ENCODE assay signal across 12 cellular contexts in genomic region chr3:129118745-129119144, GRCh38. TPM values are rescaled to one million over a fixed set of nuclear protein-coding genes. Genes with fewer than 3 reads are reported as not detected.
A peak's percentile ranks its signal among the peaks of the same experiment; 100 is the strongest.
DNase-seq lines count a peak whose midpoint lies in the region; ATAC-seq and TF ChIP-seq lines count a peak whose summit lies in the region.
"Had no signal": no experiment of that assay in that cellular context is flagged by ENCODE, and none has a peak within 500 bp of the region (broad histone marks: within the 10 kb centered on the region; RNA-seq: fewer than 3 reads in every experiment).

No MANE protein-coding gene starts in this region.

- peak overlapping the region; percentile 21 for H3K9ac ChIP-seq in HUES6 (ENCODE audit: low read length)
- no peak overlapping the region for H3K9ac ChIP-seq in parathyroid adenoma
- H3K9ac ChIP-seq in Karpas-422 (ENCODE audit: low read length): no peak overlapping the region

- peak; percentile 44 for DNase-seq in activated CD4-positive, alpha-beta T cell treated with anti-CD3 and anti-CD28 coated beads for 48 hours
- DNase-seq in dermis microvascular lymphatic vessel endothelial cell (ENCODE audit: low read depth in 2 of 2) (peak; percentile 38 to 52), Ammon's horn (ENCODE audit: low spot score) (no peak), Karpas-422 (no peak)
- DNase-seq: EL, foreskin melanocyte, sigmoid colon had no signal

- H3K27ac ChIP-seq in HUES6 (ENCODE audit: low read depth, low read length) (no peak overlapping the region), parathyroid adenoma (no peak overlapping the region), Karpas-422 (ENCODE audit: low read length) (no peak overlapping the region)

- peaks cover 24% of the 10 kb centered on the region; the same call in 1 of the 2 replicates for H4K20me1 ChIP-seq in Karpas-422 (ENCODE audit: insufficient read depth, low read depth, low read length)

- peaks cover 37% of the 10 kb centered on the region for H3K79me2 ChIP-seq in parathyroid adenoma
- H3K79me2 ChIP-seq in Karpas-422 (ENCODE audit: low read length): no peaks in the 10 kb centered on the region

- ATAC-seq in HG03520 (IDR thresholded peaks at IDR 0.05; ENCODE audit: unreplicated experiment) (no peak), GM18502 (IDR thresholded peaks at IDR 0.05; ENCODE audit: poor library complexity, unreplicated experiment) (no peak)

- H3K4me1 ChIP-seq in HUES6 (ENCODE audit: control insufficient read depth, insufficient read depth, low read length): peaks cover 50% of the 10 kb centered on the region
- peaks cover 11% of the 10 kb centered on the region for H3K4me1 ChIP-seq in parathyroid adenoma
- peaks cover 40% of the 10 kb centered on the region for H3K4me1 ChIP-seq in Karpas-422 (ENCODE audit: low read length)

- no peaks in the 10 kb centered on the region for H3K9me2 ChIP-seq in Karpas-422 (replicated peaks; ENCODE audit: insufficient read depth, low read length)

- H3K36me3 ChIP-seq in HUES6 (ENCODE audit: control insufficient read depth, insufficient read depth, low read length) (peaks cover 15% of the 10 kb centered on the region), parathyroid adenoma (ENCODE audit: control insufficient read depth, insufficient read depth, low read length) (no peaks in the 10 kb centered on the region), Karpas-422 (ENCODE audit: insufficient read depth, low read length) (no peaks in the 10 kb centered on the region)
- H3K36me3 ChIP-seq: sigmoid colon had no signal

- H3K27me3 ChIP-seq in HUES6 (ENCODE audit: control insufficient read depth, insufficient read depth, low read length) (no peaks in the 10 kb centered on the region), parathyroid adenoma (ENCODE audit: control insufficient read depth, insufficient read depth, low read length) (no peaks in the 10 kb centered on the region), Karpas-422 (ENCODE audit: low read length) (no peaks in the 10 kb centered on the region)
- H3K27me3 ChIP-seq: sigmoid colon had no signal

- no peak for TF ChIP-seq CTCF in parathyroid adenoma (IDR thresholded peaks at IDR 0.05)

- H3K4me3 ChIP-seq in HUES6 (ENCODE audit: low read depth, low read length): no peak overlapping the region
- peak overlapping the region; percentile 80 for H3K4me3 ChIP-seq in parathyroid adenoma (ENCODE audit: low read depth, low read length)
- H3K4me3 ChIP-seq in Karpas-422 (ENCODE audit: low read length): no peak overlapping the region

- no peak overlapping the region for H3K4me2 ChIP-seq in parathyroid adenoma (ENCODE audit: low read length)
- H3K4me2 ChIP-seq in Karpas-422 (ENCODE audit: low read depth, low read length, poor library complexity, severe bottlenecking): no peak overlapping the region

- no peak overlapping the region for H2AFZ ChIP-seq in parathyroid adenoma
- no peak overlapping the region for H2AFZ ChIP-seq in Karpas-422 (ENCODE audit: low read length)

- H3K9me3 ChIP-seq in HUES6 (ENCODE audit: control insufficient read depth, insufficient read depth, low read depth, low read length) (no peaks in the 10 kb centered on the region), parathyroid adenoma (ENCODE audit: control insufficient read depth, low read length) (no peaks in the 10 kb centered on the region), Karpas-422 (ENCODE audit: low read length) (no peaks in the 10 kb centered on the region)
- H3K9me3 ChIP-seq: sigmoid colon had no signal

RNA-seq across cellular contexts. Expression of gene RAB43, which starts 2.9 kb away (rescaled TPM):
- 55.6 and 95.2 TPM in 2 replicates for total RNA-seq in dermis microvascular lymphatic vessel endothelial cell
- total RNA-seq in Karpas-422 (2014; rRNA removed; shearing (Covaris generic); ENCODE audit: low replicate concordance): 0.72 TPM in 1 of 2 replicates, not detected in the other

RNA-seq across cellular contexts. Expression of gene ISY1, which starts 42.1 kb away (rescaled TPM):
- total RNA-seq in dermis microvascular lymphatic vessel endothelial cell: 40.8 and 60.1 TPM in 2 replicates
- 23.1 and 29.9 TPM in 2 replicates for total RNA-seq in Karpas-422 (2014; rRNA removed; shearing (Covaris generic); ENCODE audit: low replicate concordance)

RNA-seq across cellular contexts. Expression of gene GP9, which starts 58.2 kb away (rescaled TPM):
- not detected in 2 replicates for total RNA-seq in dermis microvascular lymphatic vessel endothelial cell
- total RNA-seq in Karpas-422 (2014; rRNA removed; shearing (Covaris generic); ENCODE audit: low replicate concordance): not detected in 2 replicates
- total RNA-seq: sigmoid colon, urinary bladder had no signal

Comparison
In these comparisons a context has a peak if more than half of its experiments do, and no peak if none do; other contexts are left out.
1. DNase-seq: peak in activated CD4-positive, alpha-beta T cell treated with anti-CD3 and anti-CD28 coated beads for 48 hours (single experiment) and dermis microvascular lymphatic vessel endothelial cell (2 of 2); none in Ammon's horn (single experiment) and Karpas-422 (single experiment).
2. RNA of gene RAB43, which starts 2.9 kb away (total RNA-seq): 55.6 to 95.2 TPM in dermis microvascular lymphatic vessel endothelial cell; 0.72 TPM in Karpas-422; every median in the first group is over 10 times any median in the second.